13 cellular contexts compared by ENCODE assay signal in genomic region chr6:130320908-130321307, GRCh38. TPM values are rescaled to one million over a fixed set of nuclear protein-coding genes. Genes with fewer than 3 reads are reported as not detected.
DNase-seq lines count a peak whose midpoint lies in the region; ATAC-seq, FAIRE-seq and TF ChIP-seq lines count a peak whose summit lies in the region.
"Had no signal": no experiment of that assay in that cellular context is flagged by ENCODE, and none has a peak within 500 bp of the region (broad histone marks: within the 10 kb centered on the region; RNA-seq: fewer than 3 reads in every experiment).

No MANE protein-coding gene starts in this region.

- no peak overlapping the region for H4K91ac ChIP-seq in IMR-90 (ENCODE audit: insufficient read depth, low read depth, low read length)

- H3K4me3 ChIP-seq in IMR-90 (ENCODE audit: insufficient read depth, low read depth, low read length) (no peak overlapping the region), bronchial epithelial cell (ENCODE audit: low read depth, low read length) (no peak overlapping the region), heart left ventricle (no peak overlapping the region), kidney (ENCODE audit: low read length in 2 of 2) (no peak overlapping the region)
- H3K4me3 ChIP-seq: BLaER1, GM23338, K562 had no signal

- TF ChIP-seq POLR2A in IMR-90 (IDR thresholded peaks at IDR 0.05; ENCODE audit: low read depth, low read length) (no peak), heart left ventricle (IDR thresholded peaks at IDR 0.05) (no peak)

- H4K5ac ChIP-seq in IMR-90 (ENCODE audit: low read depth, low read length) = no peak overlapping the region

- no peak overlapping the region for H3K4ac ChIP-seq in IMR-90 (ENCODE audit: low read depth, low read length)

- H3K4me1 ChIP-seq in IMR-90 (ENCODE audit: control insufficient read depth, insufficient read depth, low read length) (no peaks in the 10 kb centered on the region), heart left ventricle (no peaks in the 10 kb centered on the region), kidney (ENCODE audit: control insufficient read depth in 1 of 2, insufficient read depth in 1 of 2, low read depth in 1 of 2, low read length in 2 of 2) (no peaks in the 10 kb centered on the region)
- H3K4me1 ChIP-seq: BLaER1 had no signal

- no TSS peak for BruUV-seq in IMR-90 (replicated peaks; lab: Mats Ljungman, UMichigan)

- H2AFZ ChIP-seq in IMR-90 (replicated peaks; ENCODE audit: low read length, poor library complexity) = no peak overlapping the region
- H2AFZ ChIP-seq: GM23338 had no signal

- intact Hi-C loops in IMR-90 (cut with micrococcal nuclease) (loop anchor here (5.0 to 10.0 kb wide), 2 partner anchors 106 to 844 kb away; no protein-coding TSS in a partner anchor), heart left ventricle (cut with DNase I) (loop anchor here in 9 of 10 donors (5.0 to 10.0 kb wide), 5 partner anchors 374 to 554 kb away; no protein-coding TSS in a partner anchor), kidney (cut with DNase I) (loop anchor here (10.0 kb wide), 1 partner anchor 374 kb away; no protein-coding TSS in a partner anchor)

- in situ Hi-C loops in IMR-90 (cut with MboI; ENCODE audit: low sequenced_read_pairs) = loop anchor here (5.0 kb wide), 1 partner anchor 381 kb away; no protein-coding TSS in a partner anchor

- H2AK9ac ChIP-seq in IMR-90 (replicated peaks; ENCODE audit: low read depth, low read length, poor library complexity) = no peak overlapping the region

- no peak overlapping the region for H2BK120ac ChIP-seq in IMR-90 (ENCODE audit: low read depth, low read length)

- peak overlapping the region; percentile 6; the same call in 1 of the 2 replicates for H2BK20ac ChIP-seq in IMR-90 (ENCODE audit: low read depth, low read length)

- CTCF ChIA-PET in IMR-90 (lab: Yijun Ruan, JAX) = no interaction called here

- no peak overlapping the region for H2AK5ac ChIP-seq in IMR-90 (ENCODE audit: low read depth, low read length)

- no peak overlapping the region for H2BK5ac ChIP-seq in IMR-90 (ENCODE audit: low read depth, low read length, poor library complexity, severe bottlenecking)

- no peak overlapping the region for H3K14ac ChIP-seq in IMR-90 (replicated peaks; ENCODE audit: low read depth, low read length)

- 80% methylated on average over 1 of the region's 2 CpGs; no CpG with 5 or more reads in 1 of the 2 experiments for WGBS in IMR-90 (ENCODE audit: extremely low coverage in 2 of 2, insufficient read length in 1 of 2), 2 experiments
- 57 to 68% (median 61%) methylated on average over 2 of the region's 2 CpGs for WGBS in heart left ventricle, 4 donors

- H3K9me3 ChIP-seq in IMR-90 (ENCODE audit: control insufficient read depth, insufficient read depth, low read length) (no peaks in the 10 kb centered on the region), heart left ventricle (no peaks in the 10 kb centered on the region), kidney (ENCODE audit: control insufficient read depth in 1 of 2, low read length in 2 of 2) (no peaks in the 10 kb centered on the region)
- H3K9me3 ChIP-seq: BLaER1, Caco-2 had no signal

- DNase-seq in IMR-90 = peak; percentile 10
- peak; percentile 22 for DNase-seq in bronchial epithelial cell (ENCODE audit: low read depth)
- peak; percentile 2 for DNase-seq in kidney glomerular epithelial cell (lab: John Stamatoyannopoulos, UW)
- DNase-seq in heart left ventricle = no peak
- no peak for DNase-seq in kidney
- DNase-seq: CD8-positive, alpha-beta memory T cell; DMS53; H7 had no signal

- FAIRE-seq in bronchial epithelial cell (lab: Jason Lieb, UNC) (no peak), kidney (lab: Jason Lieb, UNC) (no peak)
- FAIRE-seq: K562 had no signal

- H3K23ac ChIP-seq in IMR-90 (ENCODE audit: low read depth, low read length) = no peak overlapping the region

- H3K9ac ChIP-seq in IMR-90 (ENCODE audit: low read depth, low read length) (no peak overlapping the region), kidney (ENCODE audit: low read length in 2 of 2) (no peak overlapping the region)
- H3K9ac ChIP-seq: BLaER1 had no signal

- no peak overlapping the region for H3K56ac ChIP-seq in IMR-90 (ENCODE audit: extremely low read depth, insufficient read depth, low read length)

- 0 out of 3 replicates have a peak overlapping the region, but pooled peaks have one; percentile 6 for H2BK15ac ChIP-seq in IMR-90 (ENCODE audit: low read depth, low read length)

- H4K20me1 ChIP-seq in IMR-90 (ENCODE audit: insufficient read depth, low read length) = no peaks in the 10 kb centered on the region
- H4K20me1 ChIP-seq: BLaER1 had no signal

- no peaks in the 10 kb centered on the region; the same call in 1 of the 2 replicates for H3K27me3 ChIP-seq in IMR-90 (ENCODE audit: control insufficient read depth, insufficient read depth, low read length)
- peaks cover 2% of the 10 kb centered on the region for H3K27me3 ChIP-seq in bronchial epithelial cell (ENCODE audit: control insufficient read depth, insufficient read depth, low read length)
- peaks cover 0 to 1% (median 0%) of the 10 kb centered on the region in 9 donors for H3K27me3 ChIP-seq in heart left ventricle
- H3K27me3 ChIP-seq: BLaER1 had no signal

- ATAC-seq in IMR-90 (ENCODE audit: low read depth) (peak; percentile 16; the same call in 1 of the 2 replicates), GM18873 (IDR thresholded peaks at IDR 0.05; ENCODE audit: low FRiP score, unreplicated experiment) (no peak), heart left ventricle (no peak)
- ATAC-seq: GM23338, K562 had no signal

- no peak overlapping the region for H4K8ac ChIP-seq in IMR-90 (ENCODE audit: low read depth in 2 of 2, low read length in 2 of 2)

- TF ChIP-seq RAD21 in IMR-90 (IDR thresholded peaks at IDR 0.05; ENCODE audit: low read length) = no peak

- no peaks in the 10 kb centered on the region for H3K9me1 ChIP-seq in IMR-90 (ENCODE audit: insufficient read depth, low read length)

- TF ChIP-seq CTCF in IMR-90 (conservative IDR thresholded peaks at IDR 0.05; ENCODE audit: low read depth, low read length) = no peak
- TF ChIP-seq CTCF in bronchial epithelial cell (IDR thresholded peaks at IDR 0.05; ENCODE audit: insufficient read depth, low read length, severe bottlenecking) = no peak
- no peak for TF ChIP-seq CTCF in heart left ventricle (IDR thresholded peaks at IDR 0.05)
- TF ChIP-seq CTCF in kidney (IDR thresholded peaks at IDR 0.05; ENCODE audit: borderline replicate concordance, extremely low read depth, insufficient read depth) = no peak

- no peak overlapping the region for H3K18ac ChIP-seq in IMR-90 (ENCODE audit: low read depth, low read length)

- dilution Hi-C loops in IMR-90 (cut with HindIII; ENCODE audit: low sequenced_read_pairs, unreplicated experiment) = no loop called here

- H3K79me1 ChIP-seq in IMR-90 (ENCODE audit: low read depth in 1 of 2, low read length in 2 of 2) = no peaks in the 10 kb centered on the region; a peak in 1 of 4 replicates

- no peak overlapping the region for H3K27ac ChIP-seq in IMR-90 (ENCODE audit: insufficient read depth, low read length)
- H3K27ac ChIP-seq in heart left ventricle = no peak overlapping the region
- H3K27ac ChIP-seq in kidney (ENCODE audit: low read depth in 2 of 2, low read length in 2 of 2) = no peak overlapping the region
- H3K27ac ChIP-seq: BLaER1 had no signal

- POLR2A ChIA-PET in IMR-90 (lab: Charles Lee; ENCODE audit: unreplicated experiment) = no interaction called here

- no peak overlapping the region for H3K4me2 ChIP-seq in IMR-90 (ENCODE audit: low read depth, low read length)
- H3K4me2 ChIP-seq: BLaER1, GM23338 had no signal

- H3K36me3 ChIP-seq in IMR-90 (ENCODE audit: control insufficient read depth, insufficient read depth, low read length) (no peaks in the 10 kb centered on the region), bronchial epithelial cell (ENCODE audit: control insufficient read depth, insufficient read depth, low read length) (no peaks in the 10 kb centered on the region), heart left ventricle (no peaks in the 10 kb centered on the region), kidney (ENCODE audit: control insufficient read depth in 1 of 2, insufficient read depth in 2 of 2, low read length in 2 of 2) (no peaks in the 10 kb centered on the region)
- H3K36me3 ChIP-seq: BLaER1 had no signal

TF ChIP-seq in IMR-90, 13 proteins besides CTCF, POLR2A, EP300 and RAD21 (continues in another document):
- no peak for TF ChIP-seq FOS (IDR thresholded peaks at IDR 0.05; ENCODE audit: low read depth, low read length)
- no peak for TF ChIP-seq USF2 (IDR thresholded peaks at IDR 0.05; ENCODE audit: low read depth, low read length)
- no peak for TF ChIP-seq NFE2L2 (IDR thresholded peaks at IDR 0.05; ENCODE audit: low read depth, low read length)
- TF ChIP-seq MAFK (IDR thresholded peaks at IDR 0.05; ENCODE audit: low read depth, low read length) = no peak
- TF ChIP-seq RCOR1 (IDR thresholded peaks at IDR 0.05; ENCODE audit: insufficient replicate concordance, low read length) = no peak
- no peak for TF ChIP-seq CEBPB (IDR thresholded peaks at IDR 0.05; ENCODE audit: low read depth, low read length)
- TF ChIP-seq CHD1 (IDR thresholded peaks at IDR 0.05; ENCODE audit: low read depth, low read length) = no peak
- no peak for TF ChIP-seq SMC3 (IDR thresholded peaks at IDR 0.05; ENCODE audit: low read depth, low read length)
- TF ChIP-seq MAZ (IDR thresholded peaks at IDR 0.05; ENCODE audit: borderline replicate concordance, low read depth, low read length) = no peak
- TF ChIP-seq MXI1 (IDR thresholded peaks at IDR 0.05; ENCODE audit: borderline replicate concordance, low read depth, low read length) = no peak

RNA-seq across cellular contexts. Expression of gene TMEM200A, which starts 44.9 kb away (rescaled TPM):
- total RNA-seq in IMR-90 (2012; rRNA removed) (37.1 and 47.8 TPM in 2 replicates), bronchial epithelial cell (0.26 and 0.79 TPM in 2 replicates), heart left ventricle (1 to 10 TPM in 2 of 9 donors, under 1 TPM in 2, not detected in 5; 0.18 to 1.9 (median 0.74) TPM), kidney (17.9 TPM)
- polyA plus RNA-seq in IMR-90 (2012; rRNA removed) (19.4 and 22.8 TPM in 2 replicates), heart left ventricle (under 1 TPM in 1 of 2 donors, not detected in 1; 0.15 TPM), kidney (ENCODE audit: insufficient read depth, low read depth, low replicate concordance) (7.7 TPM)
- 7.1 and 11.5 TPM in 2 replicates for polyA plus RNA-seq in IMR-90 (2012; cell fraction: cytosol; rRNA removed)
- 2.3 and 6.7 TPM in 2 replicates for polyA plus RNA-seq in IMR-90 (2012; cell fraction: nucleus; rRNA removed; ENCODE audit: low replicate concordance)
- polyA plus RNA-seq: K562 had no signal

Comparison
In these comparisons a context has a peak if more than half of its experiments do, and no peak if none do; other contexts are left out.
1. DNase-seq: peak in IMR-90 (single experiment), bronchial epithelial cell (single experiment) and kidney glomerular epithelial cell (single experiment); none in heart left ventricle (0 of 5) and kidney (single experiment).